ENCODE assay signal across 11 cellular contexts in the genomic region with DNA sequence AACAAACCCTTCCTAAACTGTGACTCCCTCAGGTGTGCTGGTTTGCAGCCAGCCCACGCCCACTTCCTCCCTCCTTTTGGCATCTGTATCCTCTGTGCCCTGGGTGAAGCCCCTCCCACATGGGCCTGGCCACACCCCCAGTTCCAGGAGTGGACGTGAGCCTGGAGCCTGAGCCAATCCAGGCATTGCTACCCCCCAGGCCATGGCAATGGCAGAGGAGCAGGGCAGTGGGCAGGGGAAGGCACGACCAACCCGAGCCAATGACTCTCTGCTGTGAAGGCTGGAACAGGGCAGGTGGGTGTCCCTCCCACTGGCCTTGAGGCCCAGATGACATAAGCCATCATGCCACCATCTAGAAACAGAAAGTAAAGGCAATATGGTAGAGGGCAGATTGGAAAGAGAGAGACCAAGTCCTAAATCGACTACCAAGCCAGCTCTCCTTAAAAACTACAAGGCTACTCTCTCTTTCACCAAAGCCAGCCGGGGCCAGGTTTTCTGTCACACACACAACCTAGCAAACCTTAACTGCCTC. TPM values are rescaled to one million over a fixed set of nuclear protein-coding genes. Genes with fewer than 3 reads are reported as not detected.
DNase-seq lines count a peak whose midpoint lies in the region; ATAC-seq and TF ChIP-seq lines count a peak whose summit lies in the region.
"Had no signal": no experiment of that assay in that cellular context is flagged by ENCODE, and none has a peak within 500 bp of the region (broad histone marks: within the 10 kb centered on the region; RNA-seq: fewer than 3 reads in every experiment).

No MANE protein-coding gene starts in this region.

- H3K27ac Mint-ChIP-seq in stimulated activated naive CD8-positive, alpha-beta T cell treated with anti-CD3 and anti-CD28 coated beads, Interleukin-15, amount 100 ng/mL, for 72 hours: no peak overlapping the region

- peaks cover 5% of the 10 kb centered on the region for H3K27me3 Mint-ChIP-seq in stimulated activated naive CD8-positive, alpha-beta T cell treated with anti-CD3 and anti-CD28 coated beads, Interleukin-15, amount 100 ng/mL, for 72 hours

- no peak overlapping the region for H3K4me3 ChIP-seq in esophagus squamous epithelium
- H3K4me3 ChIP-seq: SK-N-MC had no signal

- WGBS in esophagus squamous epithelium, 2 donors: 74 to 83% methylated on average over 5 of the region's 6 CpGs

- no peaks in the 10 kb centered on the region for H3K36me3 ChIP-seq in esophagus squamous epithelium

- no peaks in the 10 kb centered on the region for H3K27me3 ChIP-seq in esophagus squamous epithelium

- DNase-seq in NCI-H82 (lab: John Stamatoyannopoulos, UW) (peak; percentile 46), NCI-H82 treated with DMSO at 0.1 percent for 48 hours (lab: John Stamatoyannopoulos, UW; ENCODE audit: unreplicated experiment) (no peak), NCI-H2196 (lab: John Stamatoyannopoulos, UW; ENCODE audit: unreplicated experiment) (peak; percentile 83), esophagus squamous epithelium (lab: John Stamatoyannopoulos, UW) (no peak), hippocampal formation (lab: John Stamatoyannopoulos, UW) (no peak), AG08395 (ENCODE audit: low spot score) (no peak)
- DNase-seq in stimulated activated naive CD8-positive, alpha-beta T cell treated with anti-CD3 and anti-CD28 coated beads, Interleukin-15, amount 100 ng/mL, for 72 hours: no peak
- DNase-seq: effector CD8-positive, alpha-beta T cell; stimulated activated CD4-positive, alpha-beta T cell treated with anti-CD3 and anti-CD28 coated beads, Interleukin-2, amount 100 ng/mL, for 24 hours had no signal

- peaks cover 0 to 18% of the 10 kb centered on the region in 2 donors for H3K9me3 Mint-ChIP-seq in stimulated activated naive CD8-positive, alpha-beta T cell treated with anti-CD3 and anti-CD28 coated beads, Interleukin-15, amount 100 ng/mL, for 72 hours

- peak; percentile 18 for ATAC-seq in stimulated activated naive CD8-positive, alpha-beta T cell treated with anti-CD3 and anti-CD28 coated beads, Interleukin-15, amount 100 ng/mL, for 72 hours
- ATAC-seq in GM19452 (IDR thresholded peaks at IDR 0.05; ENCODE audit: unreplicated experiment): no peak

- intact Hi-C loops in esophagus squamous epithelium (cut with DNase I): no loop called here

- H3K27ac ChIP-seq in esophagus squamous epithelium: peak overlapping the region in 3 of 4 donors; percentile 64 to 77 (median 68)
- H3K27ac ChIP-seq: SK-N-MC had no signal

- peaks cover 0 to 54% (median 7%) of the 10 kb centered on the region in 3 donors for H3K4me1 ChIP-seq in esophagus squamous epithelium

- TF ChIP-seq CTCF in esophagus squamous epithelium (IDR thresholded peaks at IDR 0.05): no peak

- TF ChIP-seq POLR2A in esophagus squamous epithelium (IDR thresholded peaks at IDR 0.05): no peak

- H3K9me3 ChIP-seq in esophagus squamous epithelium: no peaks in the 10 kb centered on the region

- H3K4me3 Mint-ChIP-seq in stimulated activated naive CD8-positive, alpha-beta T cell treated with anti-CD3 and anti-CD28 coated beads, Interleukin-15, amount 100 ng/mL, for 72 hours: no peak overlapping the region

- peaks cover 12% of the 10 kb centered on the region for H3K4me1 Mint-ChIP-seq in stimulated activated naive CD8-positive, alpha-beta T cell treated with anti-CD3 and anti-CD28 coated beads, Interleukin-15, amount 100 ng/mL, for 72 hours

RNA-seq across cellular contexts. Expression of a gene that starts 18.6 kb away (rescaled TPM):
- 10 to 100 TPM in 1 of 4 donors, 1 to 10 TPM in 3; 1.4 to 11.7 (median 4.2) TPM for total RNA-seq in esophagus squamous epithelium

Comparison
In these comparisons a context has a peak if more than half of its experiments do, and no peak if none do; other contexts are left out.
1. DNase-seq: peak in NCI-H82 (single experiment) and NCI-H2196 (single experiment); none in NCI-H82 treated with DMSO at 0.1 percent for 48 hours (single experiment), esophagus squamous epithelium (single experiment), stimulated activated naive CD8-positive, alpha-beta T cell treated with anti-CD3 and anti-CD28 coated beads, Interleukin-15, amount 100 ng/mL, for 72 hours (0 of 2), hippocampal formation (0 of 2) and AG08395 (single experiment).